In genomic region chr20:35699127-35699913, GRCh38 we compare ENCODE assay signal across 1 cellular context.
TF ChIP-seq lines count a peak whose summit lies in the region.

Gene NFS1 (minus strand): TSS chr20:35699352. CDS start chr20:35699288, 64 bp downstream.
Gene ROMO1 (plus strand): TSS chr20:35699405. CDS start chr20:35699633, 228 bp downstream.

TF ChIP-seq in HepG2, 621 proteins besides CTCF, POLR2A, EP300 and RAD21 (continued from another document and continues in another):
- peak; percentile 69; the same call in 1 of the 2 replicates for TF ChIP-seq SIN3B (IDR thresholded peaks at IDR 0.05; ENCODE audit: low read length)
- peak; percentile 100 for TF ChIP-seq UBTF (CRISPR knock-in tag; IDR thresholded peaks at IDR 0.05)
- TF ChIP-seq EED (CRISPR knock-in tag; IDR thresholded peaks at IDR 0.05): peak; percentile 99
- no peak for TF ChIP-seq PRPF4 (IDR thresholded peaks at IDR 0.05; ENCODE audit: low read depth, low read length, poor library complexity, severe bottlenecking)
- TF ChIP-seq ZBTB20 (CRISPR knock-in tag; IDR thresholded peaks at IDR 0.05; ENCODE audit: borderline replicate concordance, low read depth): peak; percentile 65; the same call in 1 of the 2 replicates
- no peak for TF ChIP-seq SNRNP70 (IDR thresholded peaks at IDR 0.05; ENCODE audit: low read depth, low read length)
- TF ChIP-seq MED1 (CRISPR knock-in tag; IDR thresholded peaks at IDR 0.05): peak; percentile 87
- TF ChIP-seq RNF2 (conservative IDR thresholded peaks at IDR 0.05; ENCODE audit: low read depth): peak; percentile 87
- no peak for TF ChIP-seq IKZF1 (IDR thresholded peaks at IDR 0.05)
- no peak for TF ChIP-seq MAFK (conservative IDR thresholded peaks at IDR 0.05 in 1 of 2, IDR thresholded peaks at IDR 0.05 in 1 of 2; ENCODE audit: low read length in 2 of 2)
- peak; percentile 93 for TF ChIP-seq XRCC5 (optimal IDR thresholded peaks at IDR 0.05; ENCODE audit: low read length)
- TF ChIP-seq PRMT3 (CRISPR knock-in tag; IDR thresholded peaks at IDR 0.05; ENCODE audit: borderline replicate concordance, low read depth): peak; percentile 97
- peak; percentile 97 for TF ChIP-seq SIN3A (IDR thresholded peaks at IDR 0.05; ENCODE audit: borderline replicate concordance, low read depth, low read length)
- peak; percentile 77; the same call in 1 of the 2 replicates for TF ChIP-seq ZNF230 (CRISPR knock-in tag; IDR thresholded peaks at IDR 0.05)
- peak; percentile 98 for TF ChIP-seq ZXDC (CRISPR knock-in tag; IDR thresholded peaks at IDR 0.05)
- TF ChIP-seq THAP9 (CRISPR knock-in tag; IDR thresholded peaks at IDR 0.05; ENCODE audit: borderline replicate concordance): peak; percentile 98
- TF ChIP-seq SMYD3 (CRISPR knock-in tag; IDR thresholded peaks at IDR 0.05): peak; percentile 97
- peak; percentile 96 for TF ChIP-seq HNRNPLL (IDR thresholded peaks at IDR 0.05; ENCODE audit: low read depth, low read length, poor library complexity, severe bottlenecking)
- TF ChIP-seq TP53 (CRISPR knock-in tag; conservative IDR thresholded peaks at IDR 0.05): peak; percentile 91
- peak; percentile 100 for TF ChIP-seq ZNF350 (CRISPR knock-in tag; IDR thresholded peaks at IDR 0.05; ENCODE audit: borderline replicate concordance, low read depth)
- TF ChIP-seq ZNF124 (CRISPR knock-in tag; IDR thresholded peaks at IDR 0.05): peak; percentile 99
- TF ChIP-seq ADNP (CRISPR knock-in tag; IDR thresholded peaks at IDR 0.05): no peak
- peak; percentile 90 for TF ChIP-seq DR1 (CRISPR knock-in tag; IDR thresholded peaks at IDR 0.05)
- no peak for TF ChIP-seq ZNF251 (CRISPR knock-in tag; IDR thresholded peaks at IDR 0.05)
- peak; percentile 96; the same call in 1 of the 2 replicates for TF ChIP-seq PLSCR1 (CRISPR knock-in tag; IDR thresholded peaks at IDR 0.05; ENCODE audit: borderline replicate concordance)
- TF ChIP-seq KLF11 (CRISPR knock-in tag; IDR thresholded peaks at IDR 0.05): peak; percentile 81; the same call in 1 of the 2 replicates
- TF ChIP-seq ZNF776 (CRISPR knock-in tag; IDR thresholded peaks at IDR 0.05): peak; percentile 99
- TF ChIP-seq ZNF674 (CRISPR knock-in tag; IDR thresholded peaks at IDR 0.05; ENCODE audit: low read depth): no peak; the same call in none of the 2 replicates
- TF ChIP-seq ZNF367 (CRISPR knock-in tag; IDR thresholded peaks at IDR 0.05; ENCODE audit: borderline replicate concordance): peak; percentile 73; the same call in 1 of the 2 replicates
- peak; percentile 99 for TF ChIP-seq ZBTB38 (CRISPR knock-in tag; IDR thresholded peaks at IDR 0.05)
- TF ChIP-seq HDAC2 (CRISPR knock-in tag; IDR thresholded peaks at IDR 0.05): peak; percentile 94
- TF ChIP-seq TCF12 (IDR thresholded peaks at IDR 0.05): no peak
- TF ChIP-seq TCF12 (CRISPR knock-in tag; IDR thresholded peaks at IDR 0.05): peak; percentile 86
- peak; percentile 87 for TF ChIP-seq YY1 (IDR thresholded peaks at IDR 0.05; ENCODE audit: insufficient read depth, insufficient replicate concordance, low read depth, low read length)
- TF ChIP-seq ZNF142 (CRISPR knock-in tag; IDR thresholded peaks at IDR 0.05): peak; percentile 94
- no peak for TF ChIP-seq NR2F6 (IDR thresholded peaks at IDR 0.05)
- TF ChIP-seq NR2F6 (CRISPR knock-in tag; IDR thresholded peaks at IDR 0.05): peak; percentile 52; the same call in 1 of the 2 replicates
- peak; percentile 99 for TF ChIP-seq ARID4A (CRISPR knock-in tag; IDR thresholded peaks at IDR 0.05; ENCODE audit: borderline replicate concordance)
- TF ChIP-seq CSRNP2 (CRISPR knock-in tag; conservative IDR thresholded peaks at IDR 0.05; ENCODE audit: low read depth): no peak
- TF ChIP-seq ZNF558 (CRISPR knock-in tag; IDR thresholded peaks at IDR 0.05; ENCODE audit: borderline replicate concordance): peak; percentile 97
- peak; percentile 85; the same call in 1 of the 2 replicates for TF ChIP-seq DDIT3 (CRISPR knock-in tag; IDR thresholded peaks at IDR 0.05)
- TF ChIP-seq KLF9 (CRISPR knock-in tag; IDR thresholded peaks at IDR 0.05; ENCODE audit: low read depth): peak; percentile 45; the same call in 1 of the 2 replicates
